ENCODE assay signal across 10 cellular contexts in the genomic region with DNA sequence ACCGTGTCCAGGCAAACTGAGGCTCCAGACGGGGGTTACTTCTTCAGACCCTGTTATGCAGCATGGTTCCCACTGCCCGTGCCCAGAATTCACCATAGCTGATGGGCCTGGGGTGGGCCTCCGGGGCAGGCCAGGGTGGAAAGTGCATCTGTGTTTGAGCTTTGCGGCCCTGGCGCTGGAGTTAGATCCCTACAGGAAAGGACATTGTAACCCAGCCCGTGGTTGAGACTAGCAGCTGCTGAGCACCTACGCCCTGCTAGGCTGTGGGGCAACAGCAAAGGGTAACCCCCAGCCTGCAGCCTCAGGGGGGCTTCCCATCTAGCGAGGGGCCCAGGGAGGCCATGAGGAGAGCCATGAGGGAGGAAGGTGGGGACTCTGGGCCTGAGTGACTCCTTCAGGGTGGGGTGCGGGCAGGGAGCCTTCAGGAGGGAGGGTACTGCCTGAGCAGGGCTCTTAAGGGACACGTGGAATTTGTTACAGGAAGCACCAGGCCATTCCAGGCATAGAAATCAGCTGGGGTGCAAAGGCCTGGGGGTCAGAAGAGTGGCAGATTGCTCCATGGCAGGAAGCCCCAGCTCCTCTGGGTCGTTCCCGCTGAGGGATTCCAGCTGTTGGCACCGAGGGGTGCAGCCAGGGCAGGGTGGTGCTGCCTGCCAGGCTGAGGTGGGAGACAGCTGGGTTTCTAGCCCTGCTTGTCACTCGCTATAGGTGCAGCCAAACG. TPM values are rescaled to one million over a fixed set of nuclear protein-coding genes. Genes with fewer than 3 reads are reported as not detected.
DNase-seq lines count a peak whose midpoint lies in the region; ATAC-seq and TF ChIP-seq lines count a peak whose summit lies in the region.
"Had no signal": no experiment of that assay in that cellular context is flagged by ENCODE, and none has a peak within 500 bp of the region (broad histone marks: within the 10 kb centered on the region; RNA-seq: fewer than 3 reads in every experiment).

No MANE protein-coding gene starts in this region.

- peaks cover 87% of the 10 kb centered on the region for H3K4me1 Mint-ChIP-seq in stimulated activated naive CD8-positive, alpha-beta T cell treated with anti-CD3 and anti-CD28 coated beads, Interleukin-15, amount 100 ng/mL, for 72 hours

- H3K27ac Mint-ChIP-seq in stimulated activated naive CD8-positive, alpha-beta T cell treated with anti-CD3 and anti-CD28 coated beads, Interleukin-15, amount 100 ng/mL, for 72 hours = peak overlapping the region; percentile 91 to 93

- H3K4me3 ChIP-seq in cardiac muscle cell (no peak overlapping the region), neutrophil (ENCODE audit: low read depth in 1 of 2, low read length in 1 of 2) (peak overlapping the region; percentile 67 to 88)

- H3K27me3 Mint-ChIP-seq in stimulated activated naive CD8-positive, alpha-beta T cell treated with anti-CD3 and anti-CD28 coated beads, Interleukin-15, amount 100 ng/mL, for 72 hours = no peaks in the 10 kb centered on the region

- H3K27ac ChIP-seq in cardiac muscle cell (peak overlapping the region; percentile 66), neutrophil (peak overlapping the region; percentile 97)

- H3K9me3 ChIP-seq in cardiac muscle cell (ENCODE audit: low read depth) (no peaks in the 10 kb centered on the region), neutrophil (no peaks in the 10 kb centered on the region)

- no peaks in the 10 kb centered on the region for H3K9me3 Mint-ChIP-seq in stimulated activated naive CD8-positive, alpha-beta T cell treated with anti-CD3 and anti-CD28 coated beads, Interleukin-15, amount 100 ng/mL, for 72 hours

- no peaks in the 10 kb centered on the region for H3K27me3 ChIP-seq in cardiac muscle cell
- H3K27me3 ChIP-seq in neutrophil = no peaks in the 10 kb centered on the region

- ATAC-seq in stimulated activated naive CD8-positive, alpha-beta T cell treated with anti-CD3 and anti-CD28 coated beads, Interleukin-15, amount 100 ng/mL, for 72 hours = no peak
- no peak for ATAC-seq in stimulated activated naive CD8-positive, alpha-beta T cell treated with anti-CD3 and anti-CD28 coated beads, Interleukin-15, Interleukin-2, amounts not matched to agents 100 U/mL and 50 U/mL, for 24 hours
- ATAC-seq in omental fat pad (ENCODE audit: low FRiP score) (no peak), HG03378 (IDR thresholded peaks at IDR 0.05; ENCODE audit: unreplicated experiment) (no peak)

- DNase-seq in stimulated activated naive CD8-positive, alpha-beta T cell treated with anti-CD3 and anti-CD28 coated beads, Interleukin-15, amount 100 ng/mL, for 72 hours = no peak
- DNase-seq in stimulated activated naive CD8-positive, alpha-beta T cell treated with anti-CD3 and anti-CD28 coated beads, Interleukin-15, Interleukin-2, amounts not matched to agents 100 U/mL and 50 U/mL, for 24 hours = no peak
- DNase-seq in cardiac muscle cell (ENCODE audit: low read depth in 1 of 2, low spot score in 1 of 2) = peak; percentile 30 to 33
- no peak for DNase-seq in cerebellar nuclear complex (lab: John Stamatoyannopoulos, UW)
- no peak for DNase-seq in DMS79 (lab: John Stamatoyannopoulos, UW)
- DNase-seq in omental fat pad (ENCODE audit: low spot score) = no peak
- DNase-seq: NCI-H1417 treated with DMSO at 0.1 percent for 48 hours had no signal

- H3K4me1 ChIP-seq in cardiac muscle cell (ENCODE audit: low read depth) = peaks cover 20% of the 10 kb centered on the region
- peaks cover 86 to 90% of the 10 kb centered on the region in 2 experiments for H3K4me1 ChIP-seq in neutrophil (ENCODE audit: control insufficient read depth in 1 of 2, insufficient read depth in 1 of 2, low read depth in 1 of 2, low read length in 1 of 2)

- H3K36me3 ChIP-seq in cardiac muscle cell = no peaks in the 10 kb centered on the region
- H3K36me3 ChIP-seq in neutrophil = peaks cover 64% of the 10 kb centered on the region

- H3K4me3 Mint-ChIP-seq in stimulated activated naive CD8-positive, alpha-beta T cell treated with anti-CD3 and anti-CD28 coated beads, Interleukin-15, amount 100 ng/mL, for 72 hours = peak overlapping the region in 1 of 2 donors; percentile 21

- no peak for TF ChIP-seq CTCF in cardiac muscle cell (IDR thresholded peaks at IDR 0.05; ENCODE audit: low read depth, low read length)
- TF ChIP-seq CTCF in neutrophil (IDR thresholded peaks at IDR 0.05) = no peak
- TF ChIP-seq CTCF in omental fat pad (IDR thresholded peaks at IDR 0.05) = no peak

RNA-seq across cellular contexts. Expression of gene TNFRSF1B, which starts 18.9 kb away (rescaled TPM):
- total RNA-seq in cardiac muscle cell (0.27 TPM in 1 of 2 replicates, not detected in the other), omental fat pad (100 to 1,000 TPM in 2 of 4 donors, 10 to 100 TPM in 2; 34.0 to 122 (median 84.5) TPM)
- polyA plus RNA-seq in cardiac muscle cell = 0.12 TPM in 1 of 2 replicates, not detected in the other
- total RNA-seq: HT-29 had no signal

RNA-seq across cellular contexts. Expression of gene VPS13D, which starts 44.1 kb away (rescaled TPM):
- 23.5 and 35.7 TPM in 2 replicates for total RNA-seq in cardiac muscle cell
- polyA plus RNA-seq in cardiac muscle cell = 8.3 and 9.7 TPM in 2 replicates
- total RNA-seq in omental fat pad = 100 to 1,000 TPM in 1 of 4 donors, 10 to 100 TPM in 3; 88.1 to 105 (median 97.1) TPM

Comparison
In these comparisons a context has a peak if more than half of its experiments do, and no peak if none do; other contexts are left out.
1. DNase-seq: peak in cardiac muscle cell (2 of 2); none in stimulated activated naive CD8-positive, alpha-beta T cell treated with anti-CD3 and anti-CD28 coated beads, Interleukin-15, amount 100 ng/mL, for 72 hours (0 of 2), stimulated activated naive CD8-positive, alpha-beta T cell treated with anti-CD3 and anti-CD28 coated beads, Interleukin-15, Interleukin-2, amounts not matched to agents 100 U/mL and 50 U/mL, for 24 hours (single experiment), cerebellar nuclear complex (0 of 2), DMS79 (single experiment) and omental fat pad (single experiment).
2. RNA of gene TNFRSF1B, which starts 18.9 kb away (total RNA-seq): 34.0 to 122 TPM in omental fat pad; 0.27 TPM in cardiac muscle cell; every median in the first group is over 10 times any median in the second.